Comparison of ENCODE assay signal across 10 cellular contexts in genomic region chr1:208201241-208201640, GRCh38. TPM values are rescaled to one million over a fixed set of nuclear protein-coding genes. Genes with fewer than 3 reads are reported as not detected.
A peak's percentile ranks its signal among the peaks of the same experiment; 100 is the strongest.
DNase-seq lines count a peak whose midpoint lies in the region; ATAC-seq and TF ChIP-seq lines count a peak whose summit lies in the region.
"Had no signal": no experiment of that assay in that cellular context is flagged by ENCODE, and none has a peak within 500 bp of the region (broad histone marks: within the 10 kb centered on the region; RNA-seq: fewer than 3 reads in every experiment).

No MANE protein-coding gene starts in this region.

- dilution Hi-C loops in mammary epithelial cell (cut with HindIII; ENCODE audit: low sequenced_read_pairs) = no loop called here

- H3K27ac ChIP-seq in mammary epithelial cell (ENCODE audit: insufficient read depth, low read depth, low read length) (no peak overlapping the region), transverse colon (peak overlapping the region; percentile 84 to 89 (median 84))
- H3K27ac ChIP-seq: cardiac muscle cell had no signal

- H3K4me2 ChIP-seq in mammary epithelial cell (ENCODE audit: insufficient read depth, low read depth, low read length) = no peak overlapping the region

- H3K36me3 ChIP-seq in mammary epithelial cell (ENCODE audit: insufficient read depth, low read length) (peaks cover 15% of the 10 kb centered on the region), transverse colon (no peaks in the 10 kb centered on the region)

- ATAC-seq in HG03097 (IDR thresholded peaks at IDR 0.05; ENCODE audit: low FRiP score, unreplicated experiment) = no peak

- H3K4me1 ChIP-seq in mammary epithelial cell (ENCODE audit: insufficient read depth, low read length) (peaks cover 27% of the 10 kb centered on the region), transverse colon (peaks cover 29 to 58% (median 50%) of the 10 kb centered on the region in 4 donors)

- no peak overlapping the region for H3K9ac ChIP-seq in mammary epithelial cell (ENCODE audit: insufficient read depth, low read length)

- H3K9me3 ChIP-seq in mammary epithelial cell (replicated peaks; ENCODE audit: insufficient read depth, low read length) (no peaks in the 10 kb centered on the region), transverse colon (no peaks in the 10 kb centered on the region)

- peaks cover 15% of the 10 kb centered on the region for H3K79me2 ChIP-seq in mammary epithelial cell (ENCODE audit: insufficient read depth, low read length)

- H3K27me3 ChIP-seq in mammary epithelial cell (ENCODE audit: insufficient read depth, low read length) (no peaks in the 10 kb centered on the region), transverse colon (no peaks in the 10 kb centered on the region)
- H3K27me3 ChIP-seq: cardiac muscle cell had no signal

- CTCF ChIA-PET in mammary epithelial cell (lab: Charles Lee; ENCODE audit: low non-redundant PET) = no interaction called here

- intact Hi-C loops in mammary epithelial cell (cut with micrococcal nuclease) = no loop called here
- intact Hi-C loops in transverse colon (cut with DNase I; ENCODE audit: low total_unique reads) = no loop called here

- 49% methylated on average over 4 of the region's 4 CpGs for WGBS in mammary epithelial cell (ENCODE audit: low coverage, missing lambda C conversion rate)
- 35 to 40% methylated on average over 1 to 4 of the region's 4 CpGs for WGBS in transverse colon (ENCODE audit: low coverage in 1 of 2), 2 donors

- H4K20me1 ChIP-seq in mammary epithelial cell (ENCODE audit: insufficient read depth, low read length) = no peaks in the 10 kb centered on the region

- TF ChIP-seq EP300 in transverse colon (IDR thresholded peaks at IDR 0.05; ENCODE audit: low read depth) = no peak

- BruUV-seq in mammary epithelial cell (replicated peaks; lab: Mats Ljungman, UMichigan) = no TSS peak

- no peak overlapping the region for H2AFZ ChIP-seq in mammary epithelial cell (ENCODE audit: low read depth, low read length)

- DNase-seq in HT1080 (ENCODE audit: low read depth) = peak; percentile 98
- peak; percentile 54 for DNase-seq in mammary epithelial cell
- DNase-seq in kidney glomerular epithelial cell (lab: John Stamatoyannopoulos, UW) = peak; percentile 35
- peak; percentile 79 for DNase-seq in transverse colon
- no peak for DNase-seq in iPS-NIHi7 (ENCODE audit: extremely low spot score)
- DNase-seq in AML-193 (lab: John Stamatoyannopoulos, UW) = no peak
- no peak for DNase-seq in stimulated activated CD4-positive, alpha-beta T cell treated with anti-CD3 and anti-CD28 coated beads, Interleukin-15, amount 100 ng/mL, for 24 hours
- DNase-seq: NCI-H187 treated with DMSO at 0.1 percent for 48 hours had no signal

- in situ Hi-C loops in mammary epithelial cell (cut with MboI; ENCODE audit: low sequenced_read_pairs in 2 of 2) = no loop called here
- in situ Hi-C loops in transverse colon (cut with MboI; ENCODE audit: low pct_ligation_motif_present in 1 of 4, low pct_unique_long_range_greater_than_20kb in 1 of 4, low sequenced_read_pairs in 3 of 4) = no loop called here

- TF ChIP-seq POLR2A in transverse colon (IDR thresholded peaks at IDR 0.05) = no peak

- no peak overlapping the region for H3K4me3 ChIP-seq in mammary epithelial cell (replicated peaks in 1 of 3; ENCODE audit: insufficient read depth in 1 of 3, low read depth in 2 of 3, low read length in 3 of 3)
- H3K4me3 ChIP-seq in transverse colon = no peak overlapping the region
- H3K4me3 ChIP-seq: cardiac muscle cell had no signal

- no peak for TF ChIP-seq CTCF in mammary epithelial cell (conservative IDR thresholded peaks at IDR 0.05 in 1 of 2, IDR thresholded peaks at IDR 0.05 in 1 of 2; ENCODE audit: extremely low read depth in 1 of 2, insufficient read depth in 1 of 2, low read depth in 1 of 2, low read length in 2 of 2)
- TF ChIP-seq CTCF in transverse colon (IDR thresholded peaks at IDR 0.05) = no peak

RNA-seq across cellular contexts. Expression of gene PLXNA2, which starts 42.9 kb away (rescaled TPM):
- 5.9 and 6.0 TPM in 2 replicates for total RNA-seq in HT1080 (2014; rRNA removed; shearing (Covaris generic))
- 12.1 and 12.3 TPM in 2 replicates for polyA plus RNA-seq in HT1080 (2015; cell fraction: cytosol; rRNA removed)
- polyA plus RNA-seq in HT1080 (2015; cell fraction: nucleus; rRNA removed) = 33.2 and 38.3 TPM in 2 replicates
- total RNA-seq in mammary epithelial cell = 10 to 100 TPM in 1 of 2 donors, 1 to 10 TPM in 1; 6.5 to 42.9 TPM
- polyA plus RNA-seq in mammary epithelial cell = 11.5 TPM
- 45.4 TPM for polyA minus RNA-seq in mammary epithelial cell
- 100 to 1,000 TPM in 1 of 4 donors, 10 to 100 TPM in 3; 77.4 to 140 (median 85.5) TPM for total RNA-seq in transverse colon

Comparison
In these comparisons a context has a peak if more than half of its experiments do, and no peak if none do; other contexts are left out.
1. DNase-seq: peak in HT1080 (single experiment), mammary epithelial cell (single experiment), kidney glomerular epithelial cell (single experiment) and transverse colon (single experiment); none in iPS-NIHi7 (single experiment), AML-193 (0 of 2) and stimulated activated CD4-positive, alpha-beta T cell treated with anti-CD3 and anti-CD28 coated beads, Interleukin-15, amount 100 ng/mL, for 24 hours (single experiment).